ENCODE assay signal across 1 cellular context in genomic region chr7:135774284-135774683, GRCh38.
TF ChIP-seq lines count a peak whose summit lies in the region.

No MANE protein-coding gene starts in this region.

TF ChIP-seq in SK-N-SH treated with all-trans-retinoic acid at 6 μM for 48 hours, 23 proteins besides CTCF, POLR2A, EP300 and RAD21 (continued from another document):
- TF ChIP-seq OSR1 (CRISPR knock-in tag; IDR thresholded peaks at IDR 0.05) (no peak), ZFP3 (CRISPR knock-in tag; IDR thresholded peaks at IDR 0.05) (no peak), SNAI2 (CRISPR knock-in tag; IDR thresholded peaks at IDR 0.05) (no peak), POU6F1 (CRISPR knock-in tag; IDR thresholded peaks at IDR 0.05; ENCODE audit: borderline replicate concordance, low read depth) (no peak), TCF4 (CRISPR knock-in tag; IDR thresholded peaks at IDR 0.05; ENCODE audit: borderline replicate concordance) (no peak), BACH2 (CRISPR knock-in tag; IDR thresholded peaks at IDR 0.05; ENCODE audit: borderline replicate concordance) (no peak), PPARA (CRISPR knock-in tag; IDR thresholded peaks at IDR 0.05; ENCODE audit: borderline replicate concordance) (no peak), ESRRG (CRISPR knock-in tag; IDR thresholded peaks at IDR 0.05) (no peak), ZC3H10 (CRISPR knock-in tag; IDR thresholded peaks at IDR 0.05) (no peak), ISL1 (CRISPR knock-in tag; IDR thresholded peaks at IDR 0.05) (no peak), ZNF8 (CRISPR knock-in tag; IDR thresholded peaks at IDR 0.05) (no peak)
TF ChIP-seq in SK-N-SH treated with all-trans-retinoic acid at 6 μM for 48 hours: peak in this region for 0.
